1 cellular context compared by ENCODE assay signal in genomic region chr19:44582581-44583265, GRCh38.
TF ChIP-seq lines count a peak whose summit lies in the region.

No MANE protein-coding gene starts in this region.

TF ChIP-seq in HEK293, 187 proteins besides CTCF, POLR2A, EP300 and RAD21 (continued from another document):
- peak; percentile 40; the same call in 1 of the 2 replicates for TF ChIP-seq ZBTB10 (tag by site-specific recombination; IDR thresholded peaks at IDR 0.05)
- no peak for TF ChIP-seq ZNF510 (tag by site-specific recombination; IDR thresholded peaks at IDR 0.05; ENCODE audit: insufficient replicate concordance)
- peak; percentile 83 for TF ChIP-seq ZNF366 (tag by site-specific recombination; conservative IDR thresholded peaks at IDR 0.05)
- TF ChIP-seq ZNF785 (tag by site-specific recombination; IDR thresholded peaks at IDR 0.05), result 0 out of 2 replicates have a peak, but pooled peaks have one; percentile 30
- TF ChIP-seq ZBTB17 (tag by site-specific recombination; IDR thresholded peaks at IDR 0.05), result peak; percentile 60; the same call in 1 of the 2 replicates
- TF ChIP-seq ZNF302 (tag by site-specific recombination; IDR thresholded peaks at IDR 0.05; ENCODE audit: low read depth), result no peak; the same call in 1 of the 2 replicates
- peak; percentile 44; the same call in 1 of the 2 replicates for TF ChIP-seq GLI4 (tag by site-specific recombination; IDR thresholded peaks at IDR 0.05)
- no peak for TF ChIP-seq KLF10 (tag by site-specific recombination; IDR thresholded peaks at IDR 0.05)
- peak; percentile 87; the same call in 1 of the 2 replicates for TF ChIP-seq ZNF114 (tag by site-specific recombination; IDR thresholded peaks at IDR 0.05)
- 0 out of 2 replicates have a peak, but pooled peaks have one; percentile 40 for TF ChIP-seq ZNF2 (tag by site-specific recombination; IDR thresholded peaks at IDR 0.05)
- TF ChIP-seq ZNF488 (tag by site-specific recombination; IDR thresholded peaks at IDR 0.05), result no peak
- peak; percentile 35 for TF ChIP-seq ZNF398 (tag by site-specific recombination; IDR thresholded peaks at IDR 0.05)
- TF ChIP-seq ZNF311 (tag by site-specific recombination; IDR thresholded peaks at IDR 0.05; ENCODE audit: borderline replicate concordance), result 0 out of 2 replicates have a peak, but pooled peaks have one; percentile 85
- no peak for TF ChIP-seq ZBTB8A (tag by site-specific recombination; IDR thresholded peaks at IDR 0.05)
- 0 out of 2 replicates have a peak, but pooled peaks have one; percentile 53 for TF ChIP-seq ZNF155 (tag by site-specific recombination; IDR thresholded peaks at IDR 0.05)
- peak; percentile 52; the same call in 1 of the 2 replicates for TF ChIP-seq ZNF157 (tag by site-specific recombination; IDR thresholded peaks at IDR 0.05)
- TF ChIP-seq ZBTB26 (tag by site-specific recombination; optimal IDR thresholded peaks at IDR 0.05), result no peak
- peak; percentile 51; the same call in 1 of the 2 replicates for TF ChIP-seq RBAK (tag by site-specific recombination; IDR thresholded peaks at IDR 0.05)
- no peak for TF ChIP-seq ZNF239 (tag by site-specific recombination; IDR thresholded peaks at IDR 0.05)
- TF ChIP-seq ZNF266 (tag by site-specific recombination; IDR thresholded peaks at IDR 0.05; ENCODE audit: low read depth), result peak; percentile 46; the same call in 1 of the 2 replicates
- 0 out of 2 replicates have a peak, but pooled peaks have one; percentile 46 for TF ChIP-seq YY2 (tag by site-specific recombination; IDR thresholded peaks at IDR 0.05)
- peak; percentile 93 for TF ChIP-seq ZNF513 (tag by site-specific recombination; IDR thresholded peaks at IDR 0.05)
